ENCODE assay signal across 8 cellular contexts in the genomic region with DNA sequence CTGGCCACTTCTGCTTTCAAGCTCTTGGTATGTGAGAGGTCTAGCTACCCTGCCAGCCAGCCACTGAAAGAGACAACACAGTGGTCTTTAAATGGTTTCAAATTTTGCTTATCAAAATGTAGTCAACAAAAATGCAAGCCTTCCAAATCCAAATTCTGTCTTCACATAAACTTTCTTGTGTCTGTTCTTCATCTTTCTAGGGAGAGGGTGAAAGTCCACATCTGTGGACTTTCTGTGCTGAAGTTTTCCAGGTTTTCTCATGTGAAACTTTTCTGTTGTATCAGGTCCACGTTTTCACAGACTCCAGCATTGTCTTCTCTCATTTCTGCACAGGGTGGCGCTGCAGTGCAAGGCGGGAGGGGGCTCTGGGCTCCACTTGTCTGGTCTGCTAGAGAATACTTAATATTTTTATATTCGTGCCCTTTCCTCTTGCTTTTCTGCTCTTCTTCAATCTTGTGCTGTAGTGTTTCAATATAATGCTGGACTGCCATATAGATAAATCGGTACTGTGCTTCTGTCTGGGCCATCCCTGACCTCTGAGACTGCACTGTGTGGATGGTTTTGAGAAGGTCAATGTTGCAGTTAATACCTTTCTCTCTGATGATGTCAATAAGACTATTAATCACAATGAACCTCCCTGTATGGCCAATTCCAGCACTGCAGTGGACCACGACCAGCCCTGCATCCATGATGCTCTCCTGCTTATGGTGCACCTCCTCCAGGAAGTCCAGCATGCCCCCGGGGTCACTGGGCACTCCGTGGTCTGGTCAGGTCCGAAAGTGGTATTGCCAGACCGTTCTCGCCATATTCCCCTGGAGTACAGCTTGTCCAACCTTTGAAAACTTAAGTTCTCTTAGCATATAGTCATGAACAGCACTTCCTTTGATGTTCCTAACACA.
DNase-seq lines count a peak whose midpoint lies in the region; ATAC-seq, FAIRE-seq and TF ChIP-seq lines count a peak whose summit lies in the region.

No MANE protein-coding gene starts in this region.

- H3K36me3 ChIP-seq in OCI-LY3 (replicated peaks; ENCODE audit: low read depth, low read length): no peaks in the 10 kb centered on the region
- no peaks in the 10 kb centered on the region for H3K36me3 ChIP-seq in tibial nerve

- TF ChIP-seq CTCF in D721Med (IDR thresholded peaks at IDR 0.05; ENCODE audit: insufficient read depth, missing control alignments) (peak; percentile 45), OCI-LY3 (IDR thresholded peaks at IDR 0.05; ENCODE audit: low read depth, low read length) (peak; percentile 73), neural crest cell (conservative IDR thresholded peaks at IDR 0.05) (peak; percentile 86), tibial nerve (IDR thresholded peaks at IDR 0.05) (peak; percentile 58 to 77 (median 69))

- no peak for TF ChIP-seq POLR2A in tibial nerve (IDR thresholded peaks at IDR 0.05)

- H3K27ac ChIP-seq in OCI-LY3 (ENCODE audit: low read length): no peak overlapping the region
- no peak overlapping the region for H3K27ac ChIP-seq in tibial nerve

- 0 out of 2 replicates have a peak overlapping the region, but pooled peaks have one; percentile 74 for H2AFZ ChIP-seq in OCI-LY3 (ENCODE audit: low read depth, low read length)

- peak overlapping the region; percentile 53; the same call in 1 of the 2 replicates for H3K9ac ChIP-seq in OCI-LY3 (ENCODE audit: low read length)

- H4K20me1 ChIP-seq in OCI-LY3 (ENCODE audit: insufficient read depth, low read length): no peaks in the 10 kb centered on the region

- H3K79me2 ChIP-seq in OCI-LY3 (ENCODE audit: low read length): peaks cover 14% of the 10 kb centered on the region

- H3K4me2 ChIP-seq in OCI-LY3 (ENCODE audit: low read length): peak overlapping the region; percentile 82

- H3K27ac Mint-ChIP-seq in neural crest cell (ENCODE audit: unreplicated experiment): no peak overlapping the region

- no peak for FAIRE-seq in D721Med (lab: Jason Lieb, UNC)

- peaks cover 2% of the 10 kb centered on the region for H3K9me3 Mint-ChIP-seq in neural crest cell

- CTCF ChIA-PET in HEK293T (lab: Yijun Ruan, JAX): interaction anchor here (0.7 to 2.0 kb wide), 13 partner anchors 11 to 403 kb away, joined by 3 to 8 read pairs (median 4); no protein-coding TSS in a partner anchor

- no peaks in the 10 kb centered on the region for H3K36me3 Mint-ChIP-seq in neural crest cell (ENCODE audit: low read depth)

- H3K4me1 Mint-ChIP-seq in neural crest cell: peaks cover 34% of the 10 kb centered on the region

- H3K4me1 ChIP-seq in OCI-LY3 (ENCODE audit: low read length): peaks cover 60% of the 10 kb centered on the region
- peaks cover 0 to 46% (median 4%) of the 10 kb centered on the region in 4 donors for H3K4me1 ChIP-seq in tibial nerve

- 50 to 52% methylated on average over 11 of the region's 11 CpGs for WGBS in tibial nerve, 2 donors

- no peak for ATAC-seq in HG02970 (IDR thresholded peaks at IDR 0.05; ENCODE audit: low FRiP score, unreplicated experiment)

- H3K9me3 ChIP-seq in OCI-LY3 (ENCODE audit: insufficient read depth, low read length) (no peaks in the 10 kb centered on the region), tibial nerve (no peaks in the 10 kb centered on the region)

- DNase-seq in D721Med (ENCODE audit: insufficient read length, low spot score): no peak
- peak; percentile 77 for DNase-seq in HEK293T (ENCODE audit: extremely low spot score)
- peak; percentile 59 for DNase-seq in activated T-cell treated with anti-CD3 and anti-CD28 coated beads for 48 hours (ENCODE audit: low read depth)
- peak; percentile 50 for DNase-seq in fibroblast of gingiva (ENCODE audit: low read depth)
- peak; percentile 65 for DNase-seq in neural crest cell (ENCODE audit: low read depth, low spot score)
- peak; percentile 62 to 84 for DNase-seq in tibial nerve (ENCODE audit: low spot score in 2 of 2)

- no peak for TF ChIP-seq EP300 in tibial nerve (IDR thresholded peaks at IDR 0.05)

- peak overlapping the region; percentile 68; the same call in 1 of the 2 replicates for H3K4me3 ChIP-seq in OCI-LY3 (ENCODE audit: low read length)
- H3K4me3 ChIP-seq in tibial nerve: no peak overlapping the region

- no peaks in the 10 kb centered on the region for H3K27me3 ChIP-seq in OCI-LY3 (ENCODE audit: low read depth, low read length)
- H3K27me3 ChIP-seq in tibial nerve: no peaks in the 10 kb centered on the region

- POLR2A ChIA-PET in HEK293T (lab: Yijun Ruan, JAX): no interaction called here

- no peaks in the 10 kb centered on the region for H3K27me3 Mint-ChIP-seq in neural crest cell (ENCODE audit: low read depth)

- no peak overlapping the region for H3K4me3 Mint-ChIP-seq in neural crest cell

TF ChIP-seq in HEK293T, 16 proteins besides CTCF, POLR2A, EP300 and RAD21:
- no peak for TF ChIP-seq LEF1 (IDR thresholded peaks at IDR 0.05; ENCODE audit: borderline replicate concordance)
- no peak for TF ChIP-seq NFRKB (IDR thresholded peaks at IDR 0.05)
